In the genomic region with DNA sequence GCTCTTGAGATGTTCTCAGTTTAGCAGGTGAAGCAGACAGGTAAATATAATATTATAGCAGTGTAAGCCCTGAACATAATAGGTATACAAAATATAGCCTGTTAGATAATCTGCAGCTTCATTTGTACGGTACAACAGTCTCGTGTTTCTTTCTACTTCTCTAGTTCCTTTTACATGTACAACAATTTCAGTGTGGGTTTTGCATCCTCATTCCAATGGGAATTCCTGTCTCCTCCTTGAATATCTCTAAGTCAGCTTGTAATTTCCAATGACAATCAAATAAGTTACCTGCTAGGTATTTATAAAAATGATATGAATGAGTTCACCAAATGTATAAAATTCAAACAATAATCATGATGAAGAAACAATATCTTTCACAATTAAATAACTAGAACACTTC, we compare ENCODE assay signal across 32 cellular contexts.
"Had no signal": no experiment of that assay in that cellular context is flagged by ENCODE, and none has a peak within 500 bp of the region (broad histone marks: within the 10 kb centered on the region; RNA-seq: fewer than 3 reads in every experiment).

No MANE protein-coding gene starts in this region.

- H3K4me3 ChIP-seq: adrenal gland, ascending aorta, body of pancreas, breast epithelium, cardiac muscle cell had no signal

- H3K9me3 ChIP-seq: adrenal gland, ascending aorta, body of pancreas, breast epithelium had no signal

- ATAC-seq: activated naive CD4-positive, alpha-beta T cell treated with anti-CD3 and anti-CD28 coated beads, Interleukin-2, amount 50 U/mL, for 72 hours; activated naive CD8-positive, alpha-beta T cell treated with anti-CD3 and anti-CD28 coated beads, Interleukin-2, amount 50 U/mL, for 24 hours; activated T-cell treated with anti-CD3 and anti-CD28 coated beads, Interleukin-2, amount 50 U/mL, for 4 hours; activated T-cell treated with anti-CD3 and anti-CD28 coated beads, Interleukin-2, amount 50 U/mL, for 72 hours; activated T-helper 17 cell treated with anti-CD3 and anti-CD28 coated beads, Interleukin-2, amount 50 U/mL, for 72 hours; body of pancreas had no signal

- H3K36me3 ChIP-seq: adrenal gland, ascending aorta, brain microvascular endothelial cell, breast epithelium, cardiac muscle cell had no signal

- H3K27me3 ChIP-seq: adrenal gland, ascending aorta, body of pancreas, brain microvascular endothelial cell, breast epithelium, cardiac muscle cell had no signal

- H3K27ac ChIP-seq: adrenal gland, ascending aorta, body of pancreas, brain microvascular endothelial cell, breast epithelium, cardiac muscle cell had no signal

- DNase-seq: activated effector memory CD4-positive, alpha-beta T cell treated with anti-CD3 and anti-CD28 coated beads, Interleukin-2, amount 50 U/mL, for 16 hours; activated effector memory CD4-positive, alpha-beta T cell treated with Interleukin-2 at 50 U/mL for 16 hours; activated gamma-delta T cell; activated gamma-delta T cell treated with Interleukin-2 at 50 U/mL for 16 hours; activated naive CD4-positive, alpha-beta T cell; activated naive CD4-positive, alpha-beta T cell treated with anti-CD3 and anti-CD28 coated beads for 36 hours; activated naive CD4-positive, alpha-beta T cell treated with anti-CD3 and anti-CD28 coated beads, Interleukin-2, amount 10 ng/mL, durations not matched to agents 7 days and 5 days; activated naive CD4-positive, alpha-beta T cell treated with anti-CD3 and anti-CD28 coated beads, Interleukin-2, amount 50 U/mL, for 16 hours; activated naive CD4-positive, alpha-beta T cell treated with Interleukin-2 at 50 U/mL for 16 hours; activated naive CD8-positive, alpha-beta T cell treated with anti-CD3 and anti-CD28 coated beads for 36 hours; activated naive CD8-positive, alpha-beta T cell treated with anti-CD3 and anti-CD28 coated beads, Interleukin-2, amount 10 ng/mL, durations not matched to agents 7 days and 5 days; activated naive CD8-positive, alpha-beta T cell treated with anti-CD3 and anti-CD28 coated beads, Interleukin-2, amount 50 U/mL, for 24 hours; activated T-cell treated with anti-CD3 and anti-CD28 coated beads, Interleukin-2, amount 50 U/mL, for 1 hour; activated T-cell treated with anti-CD3 and anti-CD28 coated beads, Interleukin-2, amount 50 U/mL, for 24 hours; activated T-cell treated with anti-CD3 and anti-CD28 coated beads, Interleukin-2, amount 50 U/mL, for 4 hours; activated T-cell treated with anti-CD3 and anti-CD28 coated beads, Interleukin-2, amount 50 U/mL, for 48 hours; activated T-cell treated with anti-CD3 and anti-CD28 coated beads, Interleukin-2, amount 50 U/mL, for 72 hours; adrenal gland; amniotic stem cell; amygdala; anterior cingulate cortex; aorta; body of pancreas; brain microvascular endothelial cell; caudate nucleus; central memory CD4-positive, alpha-beta T cell; cerebellar nuclear complex had no signal
